ENCODE assay signal across 12 cellular contexts in genomic region chr2:189304360-189304759, GRCh38.
DNase-seq lines count a peak whose midpoint lies in the region; ATAC-seq and FAIRE-seq lines count a peak whose summit lies in the region.
"Had no signal": no experiment of that assay in that cellular context is flagged by ENCODE, and none has a peak within 500 bp of the region (broad histone marks: within the 10 kb centered on the region; RNA-seq: fewer than 3 reads in every experiment).

No MANE protein-coding gene starts in this region.

- no peaks in the 10 kb centered on the region for H3K9me3 ChIP-seq in effector memory CD4-positive, alpha-beta T cell (ENCODE audit: control insufficient read depth, low read length)
- H3K9me3 ChIP-seq in small intestine (ENCODE audit: control insufficient read depth, low read depth) = no peaks in the 10 kb centered on the region
- H3K9me3 ChIP-seq: uterus had no signal

- peaks cover 0 to 7% of the 10 kb centered on the region in 2 donors for H3K9me3 Mint-ChIP-seq in stimulated activated naive CD8-positive, alpha-beta T cell treated with anti-CD3 and anti-CD28 coated beads, Interleukin-15, amount 100 ng/mL, for 72 hours

- no peak for FAIRE-seq in small intestine (lab: Jason Lieb, UNC)

- peak in 2 of 3 donors; percentile 12 to 28 for DNase-seq in stimulated activated CD4-positive, alpha-beta T cell treated with anti-CD3 and anti-CD28 coated beads, Interleukin-12 subunit alpha, Interleukin-12 subunit beta, amount 100 ng/mL, for 48 hours (ENCODE audit: low read depth in 2 of 3, low spot score in 1 of 3)
- DNase-seq in stimulated activated CD4-positive, alpha-beta T cell treated with anti-CD3 and anti-CD28 coated beads, Interleukin-2, amount 100 ng/mL, for 48 hours = no peak
- DNase-seq in activated T-cell treated with anti-CD3 and anti-CD28 coated beads for 4 hours = peak; percentile 28
- peak; percentile 3 to 29 (median 13) for DNase-seq in effector memory CD4-positive, alpha-beta T cell
- DNase-seq in stimulated activated naive CD8-positive, alpha-beta T cell treated with anti-CD3 and anti-CD28 coated beads, Interleukin-15, amount 100 ng/mL, for 72 hours = peak in 1 of 2 donors; percentile 59
- DNase-seq in iPS-NIHi7 (ENCODE audit: extremely low spot score) = no peak
- DNase-seq in small intestine = no peak
- no peak for DNase-seq in DMS153 (lab: John Stamatoyannopoulos, UW)
- DNase-seq: NCI-H1417, NCI-H446, PC-9, uterus had no signal

- no peaks in the 10 kb centered on the region for H3K27me3 Mint-ChIP-seq in stimulated activated naive CD8-positive, alpha-beta T cell treated with anti-CD3 and anti-CD28 coated beads, Interleukin-15, amount 100 ng/mL, for 72 hours

- peak overlapping the region; percentile 89 to 98 for H3K27ac Mint-ChIP-seq in stimulated activated naive CD8-positive, alpha-beta T cell treated with anti-CD3 and anti-CD28 coated beads, Interleukin-15, amount 100 ng/mL, for 72 hours

- H3K36me3 ChIP-seq in effector memory CD4-positive, alpha-beta T cell (ENCODE audit: control insufficient read depth, insufficient read depth, low read length) = no peaks in the 10 kb centered on the region
- no peaks in the 10 kb centered on the region for H3K36me3 ChIP-seq in small intestine (ENCODE audit: control insufficient read depth in 2 of 2, insufficient read depth in 2 of 2, low read length in 2 of 2)
- H3K36me3 ChIP-seq: uterus had no signal

- peak; percentile 76 for ATAC-seq in stimulated activated naive CD8-positive, alpha-beta T cell treated with anti-CD3 and anti-CD28 coated beads, Interleukin-15, amount 100 ng/mL, for 72 hours

- WGBS in small intestine, 3 donors = 74 to 86% (median 83%) methylated on average over 2 of the region's 2 CpGs

- H3K4me1 Mint-ChIP-seq in stimulated activated naive CD8-positive, alpha-beta T cell treated with anti-CD3 and anti-CD28 coated beads, Interleukin-15, amount 100 ng/mL, for 72 hours = peaks cover 74% of the 10 kb centered on the region

- H3K4me3 ChIP-seq in effector memory CD4-positive, alpha-beta T cell (ENCODE audit: insufficient read depth, low read depth, low read length, poor library complexity, severe bottlenecking) = no peak overlapping the region
- no peak overlapping the region for H3K4me3 ChIP-seq in small intestine (ENCODE audit: low read depth in 1 of 2, low read length in 2 of 2)
- H3K4me3 ChIP-seq: PC-9, uterus had no signal

- no peaks in the 10 kb centered on the region for H3K27me3 ChIP-seq in effector memory CD4-positive, alpha-beta T cell (replicated peaks; ENCODE audit: control insufficient read depth, insufficient read depth, low read length, poor library complexity, severe bottlenecking)
- no peaks in the 10 kb centered on the region for H3K27me3 ChIP-seq in small intestine (ENCODE audit: control insufficient read depth in 2 of 2, insufficient read depth in 2 of 2, low read length in 2 of 2)
- H3K27me3 ChIP-seq: uterus had no signal

- peak overlapping the region; percentile 37 to 67 for H3K4me3 Mint-ChIP-seq in stimulated activated naive CD8-positive, alpha-beta T cell treated with anti-CD3 and anti-CD28 coated beads, Interleukin-15, amount 100 ng/mL, for 72 hours

- H3K27ac ChIP-seq in effector memory CD4-positive, alpha-beta T cell (ENCODE audit: insufficient read depth, low read length, poor library complexity, severe bottlenecking) = no peak overlapping the region
- H3K27ac ChIP-seq in small intestine (ENCODE audit: low read depth in 1 of 2, low read length in 1 of 2) = no peak overlapping the region
- H3K27ac ChIP-seq: PC-9, uterus had no signal

- H3K4me1 ChIP-seq in effector memory CD4-positive, alpha-beta T cell (ENCODE audit: control insufficient read depth, insufficient read depth, low read length, poor library complexity, severe bottlenecking) = peaks cover 16% of the 10 kb centered on the region
- H3K4me1 ChIP-seq in small intestine (ENCODE audit: control insufficient read depth in 2 of 2, insufficient read depth in 1 of 2, low read depth in 1 of 2, low read length in 1 of 2) = peaks cover 0 to 2% of the 10 kb centered on the region in 2 donors
- H3K4me1 ChIP-seq: uterus had no signal

Comparison
In these comparisons a context has a peak if more than half of its experiments do, and no peak if none do; other contexts are left out.
1. DNase-seq: peak in stimulated activated CD4-positive, alpha-beta T cell treated with anti-CD3 and anti-CD28 coated beads, Interleukin-12 subunit alpha, Interleukin-12 subunit beta, amount 100 ng/mL, for 48 hours (2 of 3), activated T-cell treated with anti-CD3 and anti-CD28 coated beads for 4 hours (single experiment) and effector memory CD4-positive, alpha-beta T cell (3 of 3); none in stimulated activated CD4-positive, alpha-beta T cell treated with anti-CD3 and anti-CD28 coated beads, Interleukin-2, amount 100 ng/mL, for 48 hours (0 of 2), iPS-NIHi7 (single experiment), small intestine (single experiment) and DMS153 (single experiment).